In genomic region chr3:194370753-194371152, GRCh38 we compare ENCODE assay signal across 24 cellular contexts. TPM values are rescaled to one million over a fixed set of nuclear protein-coding genes. Genes with fewer than 3 reads are reported as not detected.
"Had no signal": no experiment of that assay in that cellular context is flagged by ENCODE, and none has a peak within 500 bp of the region (broad histone marks: within the 10 kb centered on the region; RNA-seq: fewer than 3 reads in every experiment).

No MANE protein-coding gene starts in this region.

- H3K4me1 ChIP-seq: prostate gland had no signal

- H3K4me3 Mint-ChIP-seq: activated B cell treated with CpG ODN at 0.5 μM for 24 hours; activated CD4-positive, alpha-beta T cell treated with anti-CD3 and anti-CD28 coated beads, Interleukin-2, amount 10 ng/mL, durations not matched to agents 7 days and 5 days; activated T-helper 1 cell treated with anti-CD3 and anti-CD28 coated beads, Interleukin-12 subunit alpha, Interleukin-12 subunit beta, Interleukin-2, Interleukin-4 antibody, amounts not matched to agents 30 ng/mL and 10 ng/mL and 1 ng/mL, durations not matched to agents 14 hours and 24 hours and 36 hours; effector memory CD8-positive, alpha-beta T cell; naive thymus-derived CD4-positive, alpha-beta T cell; stimulated activated naive B cell treated with anti-CD40 and anti-IgM and Interleukin-4, amounts not matched to agents 10 μg/mL and 1 μg/mL and 100 μg/mL, for 72 hours; T-helper 1 cell treated with Interleukin-12 subunit alpha and Interleukin-12 subunit beta and Interleukin-4 antibody, amounts not matched to agents 30 μg/mL and 1 μg/mL, for 36 hours had no signal

- H3K27ac ChIP-seq: gastroesophageal sphincter, heart right ventricle, left ventricle myocardium inferior, prostate gland, skin epidermis, thyroid gland had no signal

- H3K27ac Mint-ChIP-seq: activated B cell treated with CpG ODN at 0.5 μM for 24 hours; activated CD4-positive, alpha-beta T cell treated with anti-CD3 and anti-CD28 coated beads, Interleukin-2, amount 10 ng/mL, durations not matched to agents 7 days and 5 days; activated T-helper 1 cell treated with anti-CD3 and anti-CD28 coated beads, Interleukin-12 subunit alpha, Interleukin-12 subunit beta, Interleukin-2, Interleukin-4 antibody, amounts not matched to agents 30 ng/mL and 10 ng/mL and 1 ng/mL, durations not matched to agents 14 hours and 24 hours and 36 hours; effector memory CD8-positive, alpha-beta T cell; naive thymus-derived CD4-positive, alpha-beta T cell; stimulated activated naive B cell treated with anti-CD40 and anti-IgM and Interleukin-4, amounts not matched to agents 10 μg/mL and 1 μg/mL and 100 μg/mL, for 72 hours; T-helper 1 cell treated with Interleukin-12 subunit alpha and Interleukin-12 subunit beta and Interleukin-4 antibody, amounts not matched to agents 30 μg/mL and 1 μg/mL, for 36 hours had no signal

- H3K27me3 ChIP-seq: thyroid gland had no signal

- H3K9me3 ChIP-seq: gastroesophageal sphincter, heart right ventricle, left ventricle myocardium inferior, mucosa of descending colon, prostate gland, thyroid gland had no signal

- H3K36me3 ChIP-seq: gastroesophageal sphincter, heart right ventricle, left ventricle myocardium inferior, prostate gland, thyroid gland had no signal

- H3K4me1 Mint-ChIP-seq: activated B cell treated with CpG ODN at 0.5 μM for 24 hours; activated CD4-positive, alpha-beta T cell treated with anti-CD3 and anti-CD28 coated beads, Interleukin-2, amount 10 ng/mL, durations not matched to agents 7 days and 5 days had no signal

- H3K9me3 Mint-ChIP-seq: activated B cell treated with CpG ODN at 0.5 μM for 24 hours; activated CD4-positive, alpha-beta T cell treated with anti-CD3 and anti-CD28 coated beads, Interleukin-2, amount 10 ng/mL, durations not matched to agents 7 days and 5 days; activated T-helper 1 cell treated with anti-CD3 and anti-CD28 coated beads, Interleukin-12 subunit alpha, Interleukin-12 subunit beta, Interleukin-2, Interleukin-4 antibody, amounts not matched to agents 30 ng/mL and 10 ng/mL and 1 ng/mL, durations not matched to agents 14 hours and 24 hours and 36 hours; effector memory CD8-positive, alpha-beta T cell; stimulated activated naive B cell treated with anti-CD40 and anti-IgM and Interleukin-4, amounts not matched to agents 10 μg/mL and 1 μg/mL and 100 μg/mL, for 72 hours; T-helper 1 cell treated with Interleukin-12 subunit alpha and Interleukin-12 subunit beta and Interleukin-4 antibody, amounts not matched to agents 30 μg/mL and 1 μg/mL, for 36 hours had no signal

- DNase-seq: activated B cell treated with CpG ODN at 0.5 μM for 24 hours; activated CD4-positive, alpha-beta T cell treated with anti-CD3 and anti-CD28 coated beads, Interleukin-2, amount 10 ng/mL, durations not matched to agents 7 days and 5 days; activated CD8-positive, alpha-beta memory T cell treated with anti-CD3 and anti-CD28 coated beads for 24 hours; activated naive CD4-positive, alpha-beta T cell; aorta; dermis blood vessel endothelial cell; effector memory CD8-positive, alpha-beta T cell; erythroblast; heart right ventricle; left ventricle myocardium inferior; mucosa of descending colon; naive thymus-derived CD4-positive, alpha-beta T cell; nucleus accumbens; right cardiac atrium; stimulated activated CD4-positive, alpha-beta T cell treated with anti-CD3 and anti-CD28 coated beads, Interleukin-15, amount 100 ng/mL, for 24 hours; stimulated activated CD4-positive, alpha-beta T cell treated with anti-CD3 and anti-CD28 coated beads, Interleukin-4, amount 100 ng/mL, for 1 hour; stimulated activated naive B cell treated with anti-CD40 and anti-IgM and Interleukin-4, amounts not matched to agents 10 μg/mL and 1 μg/mL and 100 μg/mL, for 72 hours; thyroid gland had no signal

- H3K36me3 Mint-ChIP-seq: naive thymus-derived CD4-positive, alpha-beta T cell; stimulated activated naive B cell treated with anti-CD40 and anti-IgM and Interleukin-4, amounts not matched to agents 10 μg/mL and 1 μg/mL and 100 μg/mL, for 72 hours had no signal

- H3K4me3 ChIP-seq: gastroesophageal sphincter, heart right ventricle, left ventricle myocardium inferior, mucosa of descending colon, prostate gland, skin epidermis, thyroid gland had no signal

RNA-seq across cellular contexts. Expression of gene LRRC15, which starts 1.2 kb away (rescaled TPM):
- total RNA-seq: activated B cell treated with CpG ODN at 0.5 μM for 24 hours; activated CD4-positive, alpha-beta T cell treated with anti-CD3 and anti-CD28 coated beads, Interleukin-2, amount 10 ng/mL, durations not matched to agents 7 days and 5 days; activated T-helper 1 cell treated with anti-CD3 and anti-CD28 coated beads, Interleukin-12 subunit alpha, Interleukin-12 subunit beta, Interleukin-2, Interleukin-4 antibody, amounts not matched to agents 30 ng/mL and 10 ng/mL and 1 ng/mL, durations not matched to agents 14 hours and 24 hours and 36 hours; naive thymus-derived CD4-positive, alpha-beta T cell had no signal
- polyA plus RNA-seq: aorta; naive thymus-derived CD4-positive, alpha-beta T cell had no signal

RNA-seq across cellular contexts. Expression of gene CPN2, which starts 19.6 kb away (rescaled TPM):
- total RNA-seq: activated B cell treated with CpG ODN at 0.5 μM for 24 hours; activated CD4-positive, alpha-beta T cell treated with anti-CD3 and anti-CD28 coated beads, Interleukin-2, amount 10 ng/mL, durations not matched to agents 7 days and 5 days; activated T-helper 1 cell treated with anti-CD3 and anti-CD28 coated beads, Interleukin-12 subunit alpha, Interleukin-12 subunit beta, Interleukin-2, Interleukin-4 antibody, amounts not matched to agents 30 ng/mL and 10 ng/mL and 1 ng/mL, durations not matched to agents 14 hours and 24 hours and 36 hours; aorta; chondrocyte; dermis blood vessel endothelial cell; gastroesophageal sphincter; naive thymus-derived CD4-positive, alpha-beta T cell; right cardiac atrium; thyroid gland had no signal
- polyA plus RNA-seq: aorta; naive thymus-derived CD4-positive, alpha-beta T cell had no signal

RNA-seq across cellular contexts. Expression of gene GP5, which starts 28.3 kb away (rescaled TPM):
- total RNA-seq: chondrocyte, left ventricle myocardium inferior, prostate gland, right cardiac atrium had no signal
